ENCODE assay signal across 8 cellular contexts in genomic region chr13:98141938-98142426, GRCh38.
DNase-seq lines count a peak whose midpoint lies in the region; ATAC-seq and TF ChIP-seq lines count a peak whose summit lies in the region.

No MANE protein-coding gene starts in this region.

- peaks cover 12% of the 10 kb centered on the region for H3K4me1 Mint-ChIP-seq in memory B cell

- H3K27ac ChIP-seq in HL-60 (replicated peaks) (no peak overlapping the region), coronary artery (peak overlapping the region in 1 of 2 donors; percentile 83)

- no peaks in the 10 kb centered on the region for H3K36me3 Mint-ChIP-seq in memory B cell

- H3K9me3 Mint-ChIP-seq in memory B cell: no peaks in the 10 kb centered on the region

- no peak for TF ChIP-seq CTCF in HL-60 (IDR thresholded peaks at IDR 0.05; ENCODE audit: insufficient read depth, low read length)
- no peak for TF ChIP-seq CTCF in coronary artery (IDR thresholded peaks at IDR 0.05)

- peak overlapping the region; percentile 76 for H3K4me3 Mint-ChIP-seq in memory B cell

- peak; percentile 7 for ATAC-seq in GM18502 (IDR thresholded peaks at IDR 0.05; ENCODE audit: poor library complexity, unreplicated experiment)
- peak; percentile 17 for ATAC-seq in memory B cell (ENCODE audit: low read depth)

- peaks cover 46% of the 10 kb centered on the region for H3K27me3 ChIP-seq in HL-60 (ENCODE audit: insufficient read depth, poor library complexity, severe bottlenecking)

- H3K4me3 ChIP-seq in HL-60 (replicated peaks; ENCODE audit: insufficient read depth, low read length) (peak overlapping the region; percentile 30; the same call in 1 of the 2 replicates), coronary artery (peak overlapping the region; percentile 96)

- H3K27me3 Mint-ChIP-seq in memory B cell: peaks cover 12% of the 10 kb centered on the region

- no peak overlapping the region for H3K27ac Mint-ChIP-seq in memory B cell

- peak in 1 of 2 experiments; percentile 4 for DNase-seq in HL-60 (ENCODE audit: low read depth in 1 of 2, low spot score in 1 of 2)
- DNase-seq in coronary artery (ENCODE audit: low spot score): peak; percentile 73
- DNase-seq in memory B cell (ENCODE audit: low spot score in 2 of 2): no peak
- no peak for DNase-seq in GDM1 (lab: John Stamatoyannopoulos, UW)
- no peak for DNase-seq in CD1c-positive myeloid dendritic cell (ENCODE audit: extremely low spot score)
- no peak for DNase-seq in cortex of kidney (lab: John Stamatoyannopoulos, UW)
- no peak for DNase-seq in EL
